ENCODE assay signal across 9 cellular contexts in the genomic region with DNA sequence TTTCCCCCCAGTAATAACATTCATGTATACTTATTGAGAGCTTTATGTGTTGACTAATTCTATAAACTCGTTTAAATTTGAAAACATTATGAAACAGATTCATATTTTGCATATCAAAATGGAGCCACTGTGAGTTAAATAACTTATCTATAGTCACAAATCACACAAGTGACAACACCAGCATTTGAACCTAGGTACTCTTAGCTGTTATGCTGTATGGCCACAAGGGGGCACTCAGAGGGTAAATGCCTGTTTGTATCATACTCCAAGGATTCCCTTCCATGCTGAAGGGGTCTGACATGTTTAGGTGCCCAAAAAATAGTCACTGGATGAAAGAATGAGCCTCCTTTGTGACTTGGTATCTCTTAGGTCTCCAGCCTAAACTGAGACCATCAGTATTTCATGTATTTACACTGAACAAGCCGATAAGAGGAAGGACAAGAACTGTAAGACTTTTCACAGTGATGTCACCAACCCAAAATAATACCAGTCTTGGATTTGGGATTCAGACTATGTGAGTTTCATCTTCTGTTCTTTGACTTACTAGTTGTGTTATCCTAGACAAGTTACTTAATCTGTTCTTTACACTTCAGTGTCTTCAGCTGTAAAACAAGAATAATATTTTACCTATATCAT. TPM values are rescaled to one million over a fixed set of nuclear protein-coding genes. Genes with fewer than 3 reads are reported as not detected.
DNase-seq lines count a peak whose midpoint lies in the region; ATAC-seq, FAIRE-seq and TF ChIP-seq lines count a peak whose summit lies in the region.
"Had no signal": no experiment of that assay in that cellular context is flagged by ENCODE, and none has a peak within 500 bp of the region (broad histone marks: within the 10 kb centered on the region; RNA-seq: fewer than 3 reads in every experiment).

No MANE protein-coding gene starts in this region.

- no peaks in the 10 kb centered on the region for H3K36me3 ChIP-seq in HepG2 (replicated peaks in 1 of 2; ENCODE audit: control insufficient read depth in 1 of 2, insufficient read depth in 2 of 2, low read length in 2 of 2)

- CTCF ChIA-PET in HepG2 (lab: Yijun Ruan, JAX; ENCODE audit: low intra/inter-chr PET ratio, low total read pairs): interaction anchor here (0.7 to 2.1 kb wide), 2 partner anchors 327 to 332 kb away, joined by 3 to 35 read pairs; partner anchors contain the start of gene OR52N2

- 0 out of 5 replicates have a peak, but pooled peaks cover 0 to 9% of the 10 kb centered on the region in 2 experiments for H3K27me3 ChIP-seq in HepG2 (ENCODE audit: control insufficient read depth in 1 of 2, insufficient read depth in 2 of 2, low read length in 2 of 2)

- intact Hi-C loops in HepG2 (cut with micrococcal nuclease; ENCODE audit: unreplicated experiment): loop anchor here (10.0 kb wide), 1 partner anchor 878 kb away; no protein-coding TSS in a partner anchor

- H3K9ac ChIP-seq in HepG2 (ENCODE audit: insufficient read depth, low read depth, low read length): no peak overlapping the region

- no peak overlapping the region for H2AFZ ChIP-seq in HepG2 (ENCODE audit: low read length)

- no peak for TF ChIP-seq POLR2A in HepG2 (IDR thresholded peaks at IDR 0.05; ENCODE audit: insufficient read depth in 1 of 2, low read depth in 2 of 2, low read length in 2 of 2)
- TF ChIP-seq POLR2A in GM18505 (IDR thresholded peaks at IDR 0.05; ENCODE audit: borderline replicate concordance, extremely low read depth, insufficient read depth, insufficient read length): no peak

- no peak for TF ChIP-seq EP300 in HepG2 (IDR thresholded peaks at IDR 0.05; ENCODE audit: low read depth in 2 of 2, low read length in 2 of 2)
- TF ChIP-seq EP300 in HepG2 (CRISPR knock-in tag; IDR thresholded peaks at IDR 0.05; ENCODE audit: borderline replicate concordance): no peak

- POLR2A ChIA-PET in HepG2 (lab: Yijun Ruan, JAX): no interaction called here

- H4K20me1 ChIP-seq in HepG2 (ENCODE audit: insufficient read depth, low read length): no peaks in the 10 kb centered on the region

- no peak overlapping the region for H3K27ac ChIP-seq in HepG2 (ENCODE audit: extremely low read length, insufficient read depth, low read length)

- H3K4me1 ChIP-seq in HepG2 (ENCODE audit: insufficient read depth, low read length): no peaks in the 10 kb centered on the region

- 5% methylated on average over 2 of the region's 2 CpGs for WGBS in HepG2 (ENCODE audit: low lambda C conversion rate)

- H3K4me3 ChIP-seq in cardiac fibroblast (replicated peaks in 1 of 2; ENCODE audit: low read depth in 2 of 2, low read length in 2 of 2) (no peak overlapping the region), HepG2 (replicated peaks in 1 of 3; ENCODE audit: insufficient read depth in 1 of 3, low read depth in 2 of 3, low read length in 3 of 3) (no peak overlapping the region)

- peak; percentile 76 for ATAC-seq in HG03469 (IDR thresholded peaks at IDR 0.05; ENCODE audit: unreplicated experiment)
- peak; percentile 77 for ATAC-seq in HepG2
- ATAC-seq in GM18505 (IDR thresholded peaks at IDR 0.05; ENCODE audit: unreplicated experiment): no peak

- no TSS peak for BruUV-seq in HepG2 (replicated peaks; lab: Mats Ljungman, UMichigan)

- peak; percentile 8 for DNase-seq in Caki2 (ENCODE audit: low read depth)
- DNase-seq in GM19240 (ENCODE audit: insufficient read length, low spot score): peak; percentile 16
- DNase-seq in SK-MEL-5 (ENCODE audit: low read depth, low spot score): peak; percentile 74
- peak; percentile 67 to 75 for DNase-seq in cardiac fibroblast (ENCODE audit: low read depth in 2 of 2)
- peak; percentile 36 for DNase-seq in HepG2 (ENCODE audit: low spot score)
- DNase-seq in stimulated activated CD8-positive, alpha-beta memory T cell treated with anti-CD3 and anti-CD28 coated beads, Interleukin-4, amount 100 ng/mL, for 48 hours: peak; percentile 45

- no peaks in the 10 kb centered on the region for H3K79me2 ChIP-seq in HepG2 (ENCODE audit: insufficient read depth, low read length)

- H3K9me3 ChIP-seq in HepG2 (ENCODE audit: low read length): no peaks in the 10 kb centered on the region

- no peak overlapping the region for H3K4me2 ChIP-seq in HepG2 (ENCODE audit: low read depth, low read length)

- FAIRE-seq in HepG2 (lab: Jason Lieb, UNC): peak; percentile 51

- in situ Hi-C loops in Caki2 (cut with HindIII; ENCODE audit: low pct_unique_long_range_greater_than_20kb, low sequenced_read_pairs) (no loop called here), SK-MEL-5 (cut with HindIII; ENCODE audit: low pct_unique_long_range_greater_than_20kb, low sequenced_read_pairs) (no loop called here), HepG2 (cut with HindIII; ENCODE audit: extremely low pct_ligation_motif_present, low pct_unique_long_range_greater_than_20kb) (loop anchor here (5.0 kb wide), 1 partner anchor 331 kb away; the partner anchor contains the start of gene OR52N2)

- TF ChIP-seq CTCF in cardiac fibroblast (IDR thresholded peaks at IDR 0.05; ENCODE audit: low read depth, low read length): peak; percentile 82
- TF ChIP-seq CTCF in HepG2 (CRISPR knock-in tag; IDR thresholded peaks at IDR 0.05): peak; percentile 74

- TF ChIP-seq RAD21 in HepG2 (CRISPR knock-in tag; IDR thresholded peaks at IDR 0.05): no peak

RNA-seq across cellular contexts. Expression of gene OR52D1, which starts 12.2 kb away (rescaled TPM):
- total RNA-seq in Caki2 (2014; rRNA removed; shearing (Covaris generic); ENCODE audit: low replicate concordance): not detected in 2 replicates
- total RNA-seq in SK-MEL-5 (2014; rRNA removed; shearing (Covaris generic)): not detected in 2 replicates
- polyA plus RNA-seq in SK-MEL-5 (2015; cell fraction: cytosol; rRNA removed): not detected in 2 replicates
- not detected in 2 replicates for polyA plus RNA-seq in SK-MEL-5 (2015; cell fraction: nucleus; rRNA removed)
- total RNA-seq in HepG2 (2016; rRNA removed; fragmentation: Illumina TruSeq; extraction: Trizol): not detected in 2 replicates
- not detected in 2 replicates for total RNA-seq in HepG2 (2016; cell fraction: cytosol; rRNA removed; fragmentation: Illumina TruSeq; extraction: Trizol; ENCODE audit: low read depth)
- total RNA-seq in HepG2 (2016; cell fraction: insoluble cytoplasmic fraction; rRNA removed; fragmentation: Illumina TruSeq; extraction: Trizol): not detected in 2 replicates
- total RNA-seq in HepG2 (2016; cell fraction: membrane; rRNA removed; fragmentation: Illumina TruSeq; extraction: Trizol): not detected in 2 replicates
- not detected in 2 replicates for total RNA-seq in HepG2 (2016; cell fraction: nucleus; rRNA removed; fragmentation: Illumina TruSeq; extraction: Trizol)
- polyA plus RNA-seq in HepG2 (2011; rRNA removed): not detected in 2 replicates
- polyA plus RNA-seq in HepG2 (2011; cell fraction: cytosol; rRNA removed): not detected in 2 replicates
- not detected in 2 replicates for polyA plus RNA-seq in HepG2 (2011; cell fraction: nucleus; rRNA removed)
- not detected in 2 replicates for polyA plus RNA-seq in HepG2 (2012)
- polyA plus RNA-seq in HepG2 (2016; cell fraction: cytosol; fragmentation: Illumina TruSeq; extraction: Trizol; ENCODE audit: low read depth): not detected in 2 replicates
- polyA plus RNA-seq in HepG2 (2016; cell fraction: insoluble cytoplasmic fraction; fragmentation: Illumina TruSeq; extraction: Trizol; ENCODE audit: low read depth): not detected in 2 replicates
- not detected in 2 replicates for polyA plus RNA-seq in HepG2 (2016; cell fraction: membrane; fragmentation: Illumina TruSeq; extraction: Trizol; ENCODE audit: low read depth)
- polyA plus RNA-seq in HepG2 (2016; cell fraction: nucleus; fragmentation: Illumina TruSeq; extraction: Trizol; ENCODE audit: insufficient read depth, low read depth): not detected in 2 replicates
- not detected in 2 replicates for polyA minus RNA-seq in HepG2 (2011; rRNA and poly(A)+ RNA removed; ENCODE audit: low replicate concordance)
- not detected in 2 replicates for polyA minus RNA-seq in HepG2 (2011; cell fraction: cytosol; rRNA and poly(A)+ RNA removed)
- not detected in 2 replicates for polyA minus RNA-seq in HepG2 (2011; cell fraction: nucleus; rRNA and poly(A)+ RNA removed)
- total RNA-seq: subcutaneous adipose tissue had no signal

RNA-seq across cellular contexts. Expression of gene OR51I2, which starts 27.2 kb away (rescaled TPM):
- not detected in 2 replicates for total RNA-seq in Caki2 (2014; rRNA removed; shearing (Covaris generic); ENCODE audit: low replicate concordance)
- total RNA-seq in SK-MEL-5 (2014; rRNA removed; shearing (Covaris generic)): not detected in 2 replicates
- not detected in 2 replicates for polyA plus RNA-seq in SK-MEL-5 (2015; cell fraction: cytosol; rRNA removed)
- polyA plus RNA-seq in SK-MEL-5 (2015; cell fraction: nucleus; rRNA removed): not detected in 2 replicates
- not detected in 2 replicates for total RNA-seq in HepG2 (2016; rRNA removed; fragmentation: Illumina TruSeq; extraction: Trizol)
- not detected in 2 replicates for total RNA-seq in HepG2 (2016; cell fraction: cytosol; rRNA removed; fragmentation: Illumina TruSeq; extraction: Trizol; ENCODE audit: low read depth)
- total RNA-seq in HepG2 (2016; cell fraction: insoluble cytoplasmic fraction; rRNA removed; fragmentation: Illumina TruSeq; extraction: Trizol): not detected in 2 replicates
- total RNA-seq in HepG2 (2016; cell fraction: membrane; rRNA removed; fragmentation: Illumina TruSeq; extraction: Trizol): not detected in 2 replicates
- not detected in 2 replicates for total RNA-seq in HepG2 (2016; cell fraction: nucleus; rRNA removed; fragmentation: Illumina TruSeq; extraction: Trizol)
- not detected in 2 replicates for polyA plus RNA-seq in HepG2 (2011; rRNA removed)
- not detected in 2 replicates for polyA plus RNA-seq in HepG2 (2011; cell fraction: cytosol; rRNA removed)
- polyA plus RNA-seq in HepG2 (2011; cell fraction: nucleus; rRNA removed): not detected in 2 replicates
- polyA plus RNA-seq in HepG2 (2012): not detected in 2 replicates
- polyA plus RNA-seq in HepG2 (2016; cell fraction: cytosol; fragmentation: Illumina TruSeq; extraction: Trizol; ENCODE audit: low read depth): not detected in 2 replicates
- not detected in 2 replicates for polyA plus RNA-seq in HepG2 (2016; cell fraction: insoluble cytoplasmic fraction; fragmentation: Illumina TruSeq; extraction: Trizol; ENCODE audit: low read depth)
- polyA plus RNA-seq in HepG2 (2016; cell fraction: membrane; fragmentation: Illumina TruSeq; extraction: Trizol; ENCODE audit: low read depth): not detected in 2 replicates
- polyA plus RNA-seq in HepG2 (2016; cell fraction: nucleus; fragmentation: Illumina TruSeq; extraction: Trizol; ENCODE audit: insufficient read depth, low read depth): not detected in 2 replicates
- not detected in 2 replicates for polyA minus RNA-seq in HepG2 (2011; rRNA and poly(A)+ RNA removed; ENCODE audit: low replicate concordance)
- polyA minus RNA-seq in HepG2 (2011; cell fraction: cytosol; rRNA and poly(A)+ RNA removed): not detected in 2 replicates
- polyA minus RNA-seq in HepG2 (2011; cell fraction: nucleus; rRNA and poly(A)+ RNA removed): not detected in 2 replicates
- total RNA-seq: subcutaneous adipose tissue had no signal

RNA-seq across cellular contexts. Expression of gene UBQLN3, which starts 33.5 kb away (rescaled TPM):
- total RNA-seq in Caki2 (2014; rRNA removed; shearing (Covaris generic); ENCODE audit: low replicate concordance): not detected in 2 replicates
- not detected in 2 replicates for total RNA-seq in SK-MEL-5 (2014; rRNA removed; shearing (Covaris generic))
- polyA plus RNA-seq in SK-MEL-5 (2015; cell fraction: cytosol; rRNA removed): not detected in 2 replicates
- not detected in 2 replicates for polyA plus RNA-seq in SK-MEL-5 (2015; cell fraction: nucleus; rRNA removed)
- not detected in 2 replicates for total RNA-seq in HepG2 (2016; rRNA removed; fragmentation: Illumina TruSeq; extraction: Trizol)
- not detected in 2 replicates for total RNA-seq in HepG2 (2016; cell fraction: cytosol; rRNA removed; fragmentation: Illumina TruSeq; extraction: Trizol; ENCODE audit: low read depth)
- not detected in 2 replicates for total RNA-seq in HepG2 (2016; cell fraction: insoluble cytoplasmic fraction; rRNA removed; fragmentation: Illumina TruSeq; extraction: Trizol)
- total RNA-seq in HepG2 (2016; cell fraction: membrane; rRNA removed; fragmentation: Illumina TruSeq; extraction: Trizol): not detected in 2 replicates
- not detected in 2 replicates for total RNA-seq in HepG2 (2016; cell fraction: nucleus; rRNA removed; fragmentation: Illumina TruSeq; extraction: Trizol)
- 0.08 TPM in 1 of 2 replicates, not detected in the other for polyA plus RNA-seq in HepG2 (2011; rRNA removed)
- not detected in 2 replicates for polyA plus RNA-seq in HepG2 (2011; cell fraction: cytosol; rRNA removed)
- polyA plus RNA-seq in HepG2 (2011; cell fraction: nucleus; rRNA removed): 0.07 TPM in 1 of 2 replicates, not detected in the other
- not detected in 2 replicates for polyA plus RNA-seq in HepG2 (2012)
- not detected in 2 replicates for polyA plus RNA-seq in HepG2 (2016; cell fraction: cytosol; fragmentation: Illumina TruSeq; extraction: Trizol; ENCODE audit: low read depth)
- polyA plus RNA-seq in HepG2 (2016; cell fraction: insoluble cytoplasmic fraction; fragmentation: Illumina TruSeq; extraction: Trizol; ENCODE audit: low read depth): not detected in 2 replicates
- polyA plus RNA-seq in HepG2 (2016; cell fraction: membrane; fragmentation: Illumina TruSeq; extraction: Trizol; ENCODE audit: low read depth): not detected in 2 replicates
- not detected in 2 replicates for polyA plus RNA-seq in HepG2 (2016; cell fraction: nucleus; fragmentation: Illumina TruSeq; extraction: Trizol; ENCODE audit: insufficient read depth, low read depth)
- not detected in 2 replicates for polyA minus RNA-seq in HepG2 (2011; rRNA and poly(A)+ RNA removed; ENCODE audit: low replicate concordance)
- polyA minus RNA-seq in HepG2 (2011; cell fraction: cytosol; rRNA and poly(A)+ RNA removed): not detected in 2 replicates
- polyA minus RNA-seq in HepG2 (2011; cell fraction: nucleus; rRNA and poly(A)+ RNA removed): 0.26 and 0.50 TPM in 2 replicates

RNA-seq across cellular contexts. Expression of gene OR51I1, which starts 35.0 kb away (rescaled TPM):
- total RNA-seq in Caki2 (2014; rRNA removed; shearing (Covaris generic); ENCODE audit: low replicate concordance): not detected in 2 replicates
- 0.63 TPM in 1 of 2 replicates, not detected in the other for total RNA-seq in SK-MEL-5 (2014; rRNA removed; shearing (Covaris generic))
- polyA plus RNA-seq in SK-MEL-5 (2015; cell fraction: cytosol; rRNA removed): not detected in 2 replicates
- polyA plus RNA-seq in SK-MEL-5 (2015; cell fraction: nucleus; rRNA removed): 6.8 and 9.1 TPM in 2 replicates
- total RNA-seq in HepG2 (2016; rRNA removed; fragmentation: Illumina TruSeq; extraction: Trizol): not detected in 2 replicates
- total RNA-seq in HepG2 (2016; cell fraction: cytosol; rRNA removed; fragmentation: Illumina TruSeq; extraction: Trizol; ENCODE audit: low read depth): not detected in 2 replicates
- not detected in 2 replicates for total RNA-seq in HepG2 (2016; cell fraction: insoluble cytoplasmic fraction; rRNA removed; fragmentation: Illumina TruSeq; extraction: Trizol)
- not detected in 2 replicates for total RNA-seq in HepG2 (2016; cell fraction: membrane; rRNA removed; fragmentation: Illumina TruSeq; extraction: Trizol)
- not detected in 2 replicates for total RNA-seq in HepG2 (2016; cell fraction: nucleus; rRNA removed; fragmentation: Illumina TruSeq; extraction: Trizol)
- 0.09 TPM in 1 of 2 replicates, not detected in the other for polyA plus RNA-seq in HepG2 (2011; rRNA removed)
- not detected in 2 replicates for polyA plus RNA-seq in HepG2 (2011; cell fraction: cytosol; rRNA removed)
- 0.19 and 0.24 TPM in 2 replicates for polyA plus RNA-seq in HepG2 (2011; cell fraction: nucleus; rRNA removed)
- polyA plus RNA-seq in HepG2 (2012): not detected in 2 replicates
- not detected in 2 replicates for polyA plus RNA-seq in HepG2 (2016; cell fraction: cytosol; fragmentation: Illumina TruSeq; extraction: Trizol; ENCODE audit: low read depth)
- not detected in 2 replicates for polyA plus RNA-seq in HepG2 (2016; cell fraction: insoluble cytoplasmic fraction; fragmentation: Illumina TruSeq; extraction: Trizol; ENCODE audit: low read depth)
- not detected in 2 replicates for polyA plus RNA-seq in HepG2 (2016; cell fraction: membrane; fragmentation: Illumina TruSeq; extraction: Trizol; ENCODE audit: low read depth)
- polyA plus RNA-seq in HepG2 (2016; cell fraction: nucleus; fragmentation: Illumina TruSeq; extraction: Trizol; ENCODE audit: insufficient read depth, low read depth): not detected in 2 replicates
- polyA minus RNA-seq in HepG2 (2011; rRNA and poly(A)+ RNA removed; ENCODE audit: low replicate concordance): 1.3 and 6.3 TPM in 2 replicates
- not detected in 2 replicates for polyA minus RNA-seq in HepG2 (2011; cell fraction: cytosol; rRNA and poly(A)+ RNA removed)
- 2.7 and 3.2 TPM in 2 replicates for polyA minus RNA-seq in HepG2 (2011; cell fraction: nucleus; rRNA and poly(A)+ RNA removed)

RNA-seq across cellular contexts. Expression of gene UBQLNL, which starts 40.2 kb away (rescaled TPM):
- total RNA-seq in Caki2 (2014; rRNA removed; shearing (Covaris generic); ENCODE audit: low replicate concordance): 0.14 TPM in 1 of 2 replicates, not detected in the other
- total RNA-seq in SK-MEL-5 (2014; rRNA removed; shearing (Covaris generic)): not detected in 2 replicates
- 0.08 TPM in 1 of 2 replicates, not detected in the other for polyA plus RNA-seq in SK-MEL-5 (2015; cell fraction: cytosol; rRNA removed)
- 0.10 and 0.53 TPM in 2 replicates for polyA plus RNA-seq in SK-MEL-5 (2015; cell fraction: nucleus; rRNA removed)
- not detected in 2 replicates for total RNA-seq in HepG2 (2016; rRNA removed; fragmentation: Illumina TruSeq; extraction: Trizol)
- total RNA-seq in HepG2 (2016; cell fraction: cytosol; rRNA removed; fragmentation: Illumina TruSeq; extraction: Trizol; ENCODE audit: low read depth): not detected in 2 replicates
- not detected in 2 replicates for total RNA-seq in HepG2 (2016; cell fraction: insoluble cytoplasmic fraction; rRNA removed; fragmentation: Illumina TruSeq; extraction: Trizol)
- total RNA-seq in HepG2 (2016; cell fraction: membrane; rRNA removed; fragmentation: Illumina TruSeq; extraction: Trizol): not detected in 2 replicates
- total RNA-seq in HepG2 (2016; cell fraction: nucleus; rRNA removed; fragmentation: Illumina TruSeq; extraction: Trizol): 0.16 TPM in 1 of 2 replicates, not detected in the other
- polyA plus RNA-seq in HepG2 (2011; rRNA removed): 0.08 and 0.10 TPM in 2 replicates
- polyA plus RNA-seq in HepG2 (2011; cell fraction: cytosol; rRNA removed): 0.01 and 0.04 TPM in 2 replicates
- polyA plus RNA-seq in HepG2 (2011; cell fraction: nucleus; rRNA removed): 0.42 and 0.45 TPM in 2 replicates
- not detected in 2 replicates for polyA plus RNA-seq in HepG2 (2012)
- polyA plus RNA-seq in HepG2 (2016; cell fraction: cytosol; fragmentation: Illumina TruSeq; extraction: Trizol; ENCODE audit: low read depth): not detected in 2 replicates
- not detected in 2 replicates for polyA plus RNA-seq in HepG2 (2016; cell fraction: insoluble cytoplasmic fraction; fragmentation: Illumina TruSeq; extraction: Trizol; ENCODE audit: low read depth)
- not detected in 2 replicates for polyA plus RNA-seq in HepG2 (2016; cell fraction: membrane; fragmentation: Illumina TruSeq; extraction: Trizol; ENCODE audit: low read depth)
- polyA plus RNA-seq in HepG2 (2016; cell fraction: nucleus; fragmentation: Illumina TruSeq; extraction: Trizol; ENCODE audit: insufficient read depth, low read depth): 0.32 TPM in 1 of 2 replicates, not detected in the other
- 0.06 TPM in 1 of 2 replicates, not detected in the other for polyA minus RNA-seq in HepG2 (2011; rRNA and poly(A)+ RNA removed; ENCODE audit: low replicate concordance)
- not detected in 2 replicates for polyA minus RNA-seq in HepG2 (2011; cell fraction: cytosol; rRNA and poly(A)+ RNA removed)
- polyA minus RNA-seq in HepG2 (2011; cell fraction: nucleus; rRNA and poly(A)+ RNA removed): 0.26 and 0.50 TPM in 2 replicates

Comparison
In these comparisons a context has a peak if more than half of its experiments do, and no peak if none do; other contexts are left out.
1. DNase-seq: peak in every context shown above with its lines; median percentile 74 in SK-MEL-5; 71 in cardiac fibroblast; 45 in stimulated activated CD8-positive, alpha-beta memory T cell treated with anti-CD3 and anti-CD28 coated beads, Interleukin-4, amount 100 ng/mL, for 48 hours; 36 in HepG2; 16 in GM19240; 8 in Caki2.